In genomic region chr5:69217732-69218568, GRCh38 we compare ENCODE assay signal across 8 cellular contexts. TPM values are rescaled to one million over a fixed set of nuclear protein-coding genes. Genes with fewer than 3 reads are reported as not detected.
DNase-seq lines count a peak whose midpoint lies in the region; ATAC-seq and TF ChIP-seq lines count a peak whose summit lies in the region.

No MANE protein-coding gene starts in this region.

- H3K27ac Mint-ChIP-seq in chondrocyte (ENCODE audit: unreplicated experiment), result peak overlapping the region; percentile 94

- peaks cover 21% of the 10 kb centered on the region for H3K4me1 Mint-ChIP-seq in chondrocyte (ENCODE audit: low read depth)

- H3K9me3 Mint-ChIP-seq in chondrocyte (ENCODE audit: low read depth), result no peaks in the 10 kb centered on the region

- peak; percentile 92 for ATAC-seq in GM19035 (IDR thresholded peaks at IDR 0.05; ENCODE audit: unreplicated experiment)
- peak; percentile 91 for ATAC-seq in HG03342 (IDR thresholded peaks at IDR 0.05; ENCODE audit: unreplicated experiment)

- DNase-seq in AML-193 (lab: John Stamatoyannopoulos, UW) (peak; percentile 87), NCI-H446 treated with DMSO at 0.1 percent for 48 hours (lab: John Stamatoyannopoulos, UW) (peak; percentile 73), chondrocyte (ENCODE audit: low spot score) (peak; percentile 96), kidney tubule cell (ENCODE audit: low spot score) (peak; percentile 94)
- peak; percentile 68 for DNase-seq in activated CD4-positive, alpha-beta T cell treated with anti-CD3 and anti-CD28 coated beads for 1 hour
- DNase-seq in stimulated activated CD4-positive, alpha-beta T cell treated with anti-CD3 and anti-CD28 coated beads, Interleukin-1b, Interleukin-23, amount 100 ng/mL, for 24 hours (ENCODE audit: low read depth in 4 of 4, low spot score in 1 of 4), result peak; percentile 52 to 79 (median 64)

- H3K27me3 Mint-ChIP-seq in chondrocyte (ENCODE audit: low read depth), result no peaks in the 10 kb centered on the region

- H3K4me3 Mint-ChIP-seq in chondrocyte (ENCODE audit: unreplicated experiment), result peak overlapping the region; percentile 100

- no peaks in the 10 kb centered on the region for H3K36me3 Mint-ChIP-seq in chondrocyte (ENCODE audit: low read depth)

- TF ChIP-seq CTCF in chondrocyte (IDR thresholded peaks at IDR 0.05), result peak; percentile 56

RNA-seq across cellular contexts. Expression of gene CDK7, which starts 16.7 kb away (rescaled TPM):
- total RNA-seq in chondrocyte, result 32.0 to 42.9 TPM (median 40.0 TPM) in 3 replicates

RNA-seq across cellular contexts. Expression of gene CENPH, which starts 28.6 kb away (rescaled TPM):
- 4.5 to 9.2 TPM (median 4.7 TPM) in 3 replicates for total RNA-seq in chondrocyte

RNA-seq across cellular contexts. Expression of gene CCNB1, which starts 51.0 kb away (rescaled TPM):
- 18.9 to 34.5 TPM (median 29.5 TPM) in 3 replicates for total RNA-seq in chondrocyte

Comparison
In these comparisons a context has a peak if more than half of its experiments do, and no peak if none do; other contexts are left out.
1. Peak in every context shown above with its lines: DNase-seq and ATAC-seq.